13 cellular contexts compared by ENCODE assay signal in the genomic region with DNA sequence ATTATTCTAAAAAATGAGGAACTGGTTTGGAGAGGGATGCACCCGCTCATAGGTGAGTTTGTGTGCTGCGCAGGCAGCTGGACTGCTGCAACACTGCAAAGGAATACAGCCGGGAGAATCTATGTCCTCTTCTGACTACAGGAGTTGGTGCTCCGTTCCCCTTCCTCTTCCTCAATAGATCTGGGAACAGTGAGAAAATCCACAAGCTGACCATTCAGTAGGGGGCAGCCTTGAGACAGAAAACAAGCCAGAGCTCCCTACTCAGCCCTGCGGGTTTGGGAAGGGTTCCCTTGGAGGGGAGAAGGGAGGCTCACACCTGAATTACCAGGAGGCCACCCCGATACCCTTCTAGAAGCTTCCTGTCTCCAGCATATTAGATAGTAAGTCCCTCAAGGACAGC.
DNase-seq lines count a peak whose midpoint lies in the region; ATAC-seq and TF ChIP-seq lines count a peak whose summit lies in the region.
"Had no signal": no experiment of that assay in that cellular context is flagged by ENCODE, and none has a peak within 500 bp of the region (broad histone marks: within the 10 kb centered on the region; RNA-seq: fewer than 3 reads in every experiment).

No MANE protein-coding gene starts in this region.

- no peak for ATAC-seq in HG03196 (IDR thresholded peaks at IDR 0.05; ENCODE audit: unreplicated experiment)
- no peak for ATAC-seq in GM18502 (IDR thresholded peaks at IDR 0.05; ENCODE audit: poor library complexity, unreplicated experiment)
- ATAC-seq: activated T-cell treated with anti-CD3 and anti-CD28 coated beads, Interleukin-2, amount 50 U/mL, for 72 hours had no signal

- H3K4me1 Mint-ChIP-seq in chondrocyte (ENCODE audit: low read depth): no peaks in the 10 kb centered on the region

- no peak for DNase-seq in GM10266 (ENCODE audit: extremely low spot score)
- peak; percentile 5 for DNase-seq in HuH-7 (ENCODE audit: low spot score)
- DNase-seq in chondrocyte (ENCODE audit: low spot score): no peak
- peak; percentile 1 for DNase-seq in myocyte (ENCODE audit: low read depth)
- no peak for DNase-seq in epidermal melanocyte (ENCODE audit: insufficient read length, low spot score)
- no peak for DNase-seq in stimulated activated CD4-positive, alpha-beta T cell treated with anti-CD3 and anti-CD28 coated beads, Interleukin-12 subunit alpha, Interleukin-12 subunit beta, amount 100 ng/mL, for 4 hours
- DNase-seq: activated T-cell treated with anti-CD3 and anti-CD28 coated beads, Interleukin-2, amount 50 U/mL, for 72 hours; NCI-H2081; occipital lobe; stimulated activated CD4-positive, alpha-beta T cell treated with anti-CD3 and anti-CD28 coated beads, Interleukin-4, amount 100 ng/mL, for 24 hours had no signal

- H3K4me3 Mint-ChIP-seq in chondrocyte (ENCODE audit: unreplicated experiment): no peak overlapping the region
- H3K4me3 Mint-ChIP-seq: activated T-cell treated with anti-CD3 and anti-CD28 coated beads, Interleukin-2, amount 50 U/mL, for 72 hours; T-helper 1 cell treated with Interleukin-12 subunit alpha and Interleukin-12 subunit beta and Interleukin-4 antibody, amounts not matched to agents 30 μg/mL and 1 μg/mL, for 36 hours had no signal

- H3K27me3 Mint-ChIP-seq in chondrocyte (ENCODE audit: low read depth): no peaks in the 10 kb centered on the region

- TF ChIP-seq CTCF in GM10266 (IDR thresholded peaks at IDR 0.05; ENCODE audit: control insufficient read depth, insufficient read depth, low read depth, missing control alignments): peak; percentile 17
- TF ChIP-seq CTCF in chondrocyte (IDR thresholded peaks at IDR 0.05): peak; percentile 31

- no peaks in the 10 kb centered on the region for H3K36me3 Mint-ChIP-seq in chondrocyte (ENCODE audit: low read depth)

- no peak overlapping the region for H3K27ac Mint-ChIP-seq in chondrocyte (ENCODE audit: unreplicated experiment)
- H3K27ac Mint-ChIP-seq: activated T-cell treated with anti-CD3 and anti-CD28 coated beads, Interleukin-2, amount 50 U/mL, for 72 hours; T-helper 1 cell treated with Interleukin-12 subunit alpha and Interleukin-12 subunit beta and Interleukin-4 antibody, amounts not matched to agents 30 μg/mL and 1 μg/mL, for 36 hours had no signal

- H3K9me3 Mint-ChIP-seq in chondrocyte (ENCODE audit: low read depth): no peaks in the 10 kb centered on the region
- H3K9me3 Mint-ChIP-seq: activated T-cell treated with anti-CD3 and anti-CD28 coated beads, Interleukin-2, amount 50 U/mL, for 72 hours; T-helper 1 cell treated with Interleukin-12 subunit alpha and Interleukin-12 subunit beta and Interleukin-4 antibody, amounts not matched to agents 30 μg/mL and 1 μg/mL, for 36 hours had no signal

Comparison
In these comparisons a context has a peak if more than half of its experiments do, and no peak if none do; other contexts are left out.
1. DNase-seq: peak in HuH-7 (single experiment) and myocyte (single experiment); none in GM10266 (single experiment), chondrocyte (single experiment), epidermal melanocyte (single experiment) and stimulated activated CD4-positive, alpha-beta T cell treated with anti-CD3 and anti-CD28 coated beads, Interleukin-12 subunit alpha, Interleukin-12 subunit beta, amount 100 ng/mL, for 4 hours (single experiment).